Comparison of ENCODE assay signal across 1 cellular context in genomic region chr15:79296583-79296982, GRCh38.
TF ChIP-seq lines count a peak whose summit lies in the region.

No MANE protein-coding gene starts in this region.

TF ChIP-seq in SK-N-SH, 30 proteins besides CTCF, POLR2A, EP300 and RAD21 (continued from another document):
- TF ChIP-seq MAX (IDR thresholded peaks at IDR 0.05; ENCODE audit: low read depth) (no peak), USF2 (IDR thresholded peaks at IDR 0.05; ENCODE audit: borderline replicate concordance, low read depth, low read length) (no peak), PBX3 (IDR thresholded peaks at IDR 0.05) (no peak), NFIC (IDR thresholded peaks at IDR 0.05; ENCODE audit: borderline replicate concordance) (no peak), TCF12 (IDR thresholded peaks at IDR 0.05) (no peak), FOXM1 (IDR thresholded peaks at IDR 0.05; ENCODE audit: low read depth) (no peak), ZBTB33 (IDR thresholded peaks at IDR 0.05; ENCODE audit: borderline replicate concordance, low read depth) (no peak), RFX5 (IDR thresholded peaks at IDR 0.05; ENCODE audit: low read length) (no peak), FOSL2 (IDR thresholded peaks at IDR 0.05; ENCODE audit: borderline replicate concordance, low read depth) (no peak), MXI1 (IDR thresholded peaks at IDR 0.05; ENCODE audit: low read depth, low read length) (no peak), EZH2phosphoT487 (IDR thresholded peaks at IDR 0.05; ENCODE audit: borderline replicate concordance, low read depth) (no peak), YY1 (IDR thresholded peaks at IDR 0.05; ENCODE audit: low read depth) (no peak), SMC3 (IDR thresholded peaks at IDR 0.05; ENCODE audit: low read depth, low read length) (no peak), SIN3A (IDR thresholded peaks at IDR 0.05; ENCODE audit: borderline replicate concordance, low read depth, low read length) (no peak)
